ENCODE assay signal across 10 cellular contexts in genomic region chr6:16132909-16133308, GRCh38.
A peak's percentile ranks its signal among the peaks of the same experiment; 100 is the strongest.
DNase-seq lines count a peak whose midpoint lies in the region.
"Had no signal": no experiment of that assay in that cellular context is flagged by ENCODE, and none has a peak within 500 bp of the region (broad histone marks: within the 10 kb centered on the region; RNA-seq: fewer than 3 reads in every experiment).

No MANE protein-coding gene starts in this region.

- peak overlapping the region; percentile 77; the same call in 1 of the 2 replicates for H3K4me3 ChIP-seq in iPS-20b (ENCODE audit: low read length)
- H3K4me3 ChIP-seq: mucosa of descending colon had no signal

- H3K36me3 Mint-ChIP-seq in activated T-cell treated with anti-CD3 and anti-CD28 coated beads, Interleukin-2, amount 50 U/mL, for 24 hours (ENCODE audit: low read depth), result peaks cover 71% of the 10 kb centered on the region
- H3K36me3 Mint-ChIP-seq in T-helper 1 cell treated with Interleukin-12 subunit alpha and Interleukin-12 subunit beta and Interleukin-4 antibody, amounts not matched to agents 30 μg/mL and 1 μg/mL, for 36 hours (ENCODE audit: low read depth), result peaks cover 30% of the 10 kb centered on the region

- H3K4me1 ChIP-seq in iPS-20b (ENCODE audit: insufficient read depth, low read length), result peaks cover 23% of the 10 kb centered on the region; the same call in 1 of the 2 replicates

- no peak overlapping the region for H3K9ac ChIP-seq in iPS-20b (ENCODE audit: low read depth, low read length)

- H3K4me3 Mint-ChIP-seq in activated T-cell treated with anti-CD3 and anti-CD28 coated beads, Interleukin-2, amount 50 U/mL, for 24 hours, result peak overlapping the region; percentile 97
- H3K4me3 Mint-ChIP-seq in T-helper 1 cell treated with Interleukin-12 subunit alpha and Interleukin-12 subunit beta and Interleukin-4 antibody, amounts not matched to agents 30 μg/mL and 1 μg/mL, for 36 hours, result peak overlapping the region; percentile 15

- H3K27ac Mint-ChIP-seq in activated T-cell treated with anti-CD3 and anti-CD28 coated beads, Interleukin-2, amount 50 U/mL, for 24 hours, result peak overlapping the region; percentile 26
- H3K27ac Mint-ChIP-seq in T-helper 1 cell treated with Interleukin-12 subunit alpha and Interleukin-12 subunit beta and Interleukin-4 antibody, amounts not matched to agents 30 μg/mL and 1 μg/mL, for 36 hours, result peak overlapping the region; percentile 15

- peaks cover 75% of the 10 kb centered on the region for H3K4me1 Mint-ChIP-seq in activated T-cell treated with anti-CD3 and anti-CD28 coated beads, Interleukin-2, amount 50 U/mL, for 24 hours (ENCODE audit: low read depth)
- peaks cover 66% of the 10 kb centered on the region for H3K4me1 Mint-ChIP-seq in T-helper 1 cell treated with Interleukin-12 subunit alpha and Interleukin-12 subunit beta and Interleukin-4 antibody, amounts not matched to agents 30 μg/mL and 1 μg/mL, for 36 hours (ENCODE audit: low read depth)

- H3K27ac ChIP-seq in iPS-20b (ENCODE audit: low read length) (no peak overlapping the region), substantia nigra (ENCODE audit: low read depth, low read length, poor library complexity, severe bottlenecking) (peak overlapping the region; percentile 7)

- H3K9me3 Mint-ChIP-seq in activated T-cell treated with anti-CD3 and anti-CD28 coated beads, Interleukin-2, amount 50 U/mL, for 24 hours, result no peaks in the 10 kb centered on the region
- no peaks in the 10 kb centered on the region for H3K9me3 Mint-ChIP-seq in T-helper 1 cell treated with Interleukin-12 subunit alpha and Interleukin-12 subunit beta and Interleukin-4 antibody, amounts not matched to agents 30 μg/mL and 1 μg/mL, for 36 hours

- DNase-seq in activated T-cell treated with anti-CD3 and anti-CD28 coated beads, Interleukin-2, amount 50 U/mL, for 24 hours, result no peak
- DNase-seq in activated T-cell treated with anti-CD3 and anti-CD28 coated beads for 4 hours, result no peak
- peak in 4 of 49 donors; percentile 14 to 55 (median 22) for DNase-seq in substantia nigra (lab: John Stamatoyannopoulos, UW)
- DNase-seq in D341Med (ENCODE audit: low spot score), result no peak
- no peak for DNase-seq in DMS114 treated with DMSO at 0.1 percent for 48 hours (lab: John Stamatoyannopoulos, UW; ENCODE audit: unreplicated experiment)
- DNase-seq in UCSD-AML1 (lab: John Stamatoyannopoulos, UW; ENCODE audit: unreplicated experiment), result no peak
- DNase-seq: mucosa of descending colon, RPMI8226 had no signal

- H3K36me3 ChIP-seq in iPS-20b (ENCODE audit: insufficient read depth, low read depth, low read length), result peaks cover 53% of the 10 kb centered on the region

- H3K27me3 ChIP-seq in iPS-20b (ENCODE audit: insufficient read depth, low read length), result 0 out of 2 replicates have a peak, but pooled peaks cover 2% of the 10 kb centered on the region

- H3K9me3 ChIP-seq in iPS-20b (ENCODE audit: insufficient read depth, low read depth, low read length), result no peaks in the 10 kb centered on the region
- H3K9me3 ChIP-seq: mucosa of descending colon had no signal

- H3K27me3 Mint-ChIP-seq in activated T-cell treated with anti-CD3 and anti-CD28 coated beads, Interleukin-2, amount 50 U/mL, for 24 hours, result peaks cover under 1% of the 10 kb centered on the region
- H3K27me3 Mint-ChIP-seq in T-helper 1 cell treated with Interleukin-12 subunit alpha and Interleukin-12 subunit beta and Interleukin-4 antibody, amounts not matched to agents 30 μg/mL and 1 μg/mL, for 36 hours (ENCODE audit: low read depth), result peaks cover 4% of the 10 kb centered on the region
